1 cellular context compared by ENCODE assay signal in the genomic region with DNA sequence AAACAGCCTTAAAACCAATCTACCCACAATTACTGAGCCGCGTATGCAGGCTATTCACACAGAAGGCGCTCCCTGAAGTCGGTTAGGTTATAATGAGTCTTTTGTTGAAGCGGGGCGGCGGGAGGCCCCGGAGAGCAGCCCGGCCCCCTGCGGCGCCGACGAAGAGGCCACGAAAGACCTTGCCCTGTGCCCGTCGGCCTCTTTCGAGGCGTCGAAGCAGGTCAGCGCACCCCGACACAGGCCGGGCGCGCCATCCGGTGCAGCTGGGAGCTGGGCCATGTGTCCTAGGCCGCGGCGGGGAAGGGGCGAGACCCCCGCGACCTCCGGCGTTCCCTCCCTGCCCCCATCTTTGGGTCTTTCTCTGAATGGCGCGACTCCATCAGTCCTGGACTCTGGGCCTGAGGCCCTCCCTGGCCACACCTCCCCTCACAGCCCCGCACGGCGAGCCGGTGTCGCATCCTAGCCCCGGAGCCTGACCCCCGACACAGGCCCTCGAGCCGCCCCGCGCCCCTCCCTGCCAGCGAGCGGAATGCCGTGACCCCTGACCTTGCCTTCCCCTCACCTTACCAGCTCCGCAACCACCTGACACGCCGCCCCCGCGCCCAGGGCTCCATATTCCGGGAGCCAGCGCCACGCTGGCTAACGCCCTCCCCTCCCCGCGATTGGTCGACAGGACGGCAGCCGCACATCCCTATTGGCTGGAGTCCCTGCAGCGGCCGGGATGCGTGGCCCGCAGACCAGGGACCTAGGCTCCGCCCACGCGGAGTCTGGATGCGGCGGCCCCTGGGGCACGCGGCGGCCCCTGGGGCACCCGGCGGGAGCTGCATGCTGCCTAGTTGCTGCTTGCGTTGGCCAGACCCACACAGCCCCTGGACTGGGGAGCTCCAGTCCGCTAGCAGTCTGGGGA.
TF ChIP-seq lines count a peak whose summit lies in the region.

SLC11A2 (minus strand) TSS at position 637 of the 907 bp plus-strand sequence. CDS start 15,656 bp downstream, outside the sequence.

TF ChIP-seq in HepG2, 621 proteins besides CTCF, POLR2A, EP300 and RAD21 (continued from another document and continues in another):
- TF ChIP-seq ZHX2 (IDR thresholded peaks at IDR 0.05; ENCODE audit: low read depth) (peak; percentile 40; the same call in 1 of the 2 replicates), ZHX2 (CRISPR knock-in tag; IDR thresholded peaks at IDR 0.05; ENCODE audit: borderline replicate concordance) (peak; percentile 55; the same call in 1 of the 2 replicates), NR2F6 (IDR thresholded peaks at IDR 0.05) (peak; percentile 82), NR2F6 (CRISPR knock-in tag; IDR thresholded peaks at IDR 0.05) (peak; percentile 97), MAZ (IDR thresholded peaks at IDR 0.05; ENCODE audit: borderline replicate concordance, low read depth, low read length) (0 out of 2 replicates have a peak, but pooled peaks have one; percentile 21), MAZ (CRISPR knock-in tag; IDR thresholded peaks at IDR 0.05; ENCODE audit: low read depth) (peak; percentile 92), SMAD3 (CRISPR knock-in tag; IDR thresholded peaks at IDR 0.05) (0 out of 2 replicates have a peak, but pooled peaks have one; percentile 60), ZNF687 (CRISPR knock-in tag; IDR thresholded peaks at IDR 0.05) (peak; percentile 99), REL (CRISPR knock-in tag; conservative IDR thresholded peaks at IDR 0.05) (peak; percentile 91; the same call in 1 of the 2 replicates), FOXO1 (CRISPR knock-in tag; IDR thresholded peaks at IDR 0.05) (peak; percentile 6; the same call in 1 of the 2 replicates), HMGA1 (CRISPR knock-in tag; conservative IDR thresholded peaks at IDR 0.05) (no peak), ETS1 (CRISPR knock-in tag; IDR thresholded peaks at IDR 0.05) (peak; percentile 35; the same call in 1 of the 2 replicates), BORCS8-MEF2B (CRISPR knock-in tag; IDR thresholded peaks at IDR 0.05) (peak; percentile 80), FOSL2 (CRISPR knock-in tag; IDR thresholded peaks at IDR 0.05) (no peak), TAF1 (CRISPR knock-in tag; IDR thresholded peaks at IDR 0.05) (peak; percentile 87), RFX1 (IDR thresholded peaks at IDR 0.05) (no peak), AGO1 (IDR thresholded peaks at IDR 0.05; ENCODE audit: low read depth, low read length, poor library complexity, severe bottlenecking) (peak; percentile 51), ZNF335 (CRISPR knock-in tag; IDR thresholded peaks at IDR 0.05) (0 out of 2 replicates have a peak, but pooled peaks have one; percentile 9), KAT7 (CRISPR knock-in tag; IDR thresholded peaks at IDR 0.05; ENCODE audit: borderline replicate concordance) (peak; percentile 70; the same call in 1 of the 2 replicates), TMF1 (CRISPR knock-in tag; IDR thresholded peaks at IDR 0.05; ENCODE audit: low read depth) (peak; percentile 82), NFAT5 (CRISPR knock-in tag; IDR thresholded peaks at IDR 0.05) (0 out of 2 replicates have a peak, but pooled peaks have one; percentile 46), ZNF557 (CRISPR knock-in tag; IDR thresholded peaks at IDR 0.05) (no peak), PHF8 (CRISPR knock-in tag; IDR thresholded peaks at IDR 0.05) (peak; percentile 89), TBP (CRISPR knock-in tag; IDR thresholded peaks at IDR 0.05) (no peak), ZFX (CRISPR knock-in tag; IDR thresholded peaks at IDR 0.05; ENCODE audit: low read depth) (peak; percentile 96), ZNF788 (CRISPR knock-in tag; IDR thresholded peaks at IDR 0.05; ENCODE audit: borderline replicate concordance) (peak; percentile 96)
- TF ChIP-seq, protein P1, sequence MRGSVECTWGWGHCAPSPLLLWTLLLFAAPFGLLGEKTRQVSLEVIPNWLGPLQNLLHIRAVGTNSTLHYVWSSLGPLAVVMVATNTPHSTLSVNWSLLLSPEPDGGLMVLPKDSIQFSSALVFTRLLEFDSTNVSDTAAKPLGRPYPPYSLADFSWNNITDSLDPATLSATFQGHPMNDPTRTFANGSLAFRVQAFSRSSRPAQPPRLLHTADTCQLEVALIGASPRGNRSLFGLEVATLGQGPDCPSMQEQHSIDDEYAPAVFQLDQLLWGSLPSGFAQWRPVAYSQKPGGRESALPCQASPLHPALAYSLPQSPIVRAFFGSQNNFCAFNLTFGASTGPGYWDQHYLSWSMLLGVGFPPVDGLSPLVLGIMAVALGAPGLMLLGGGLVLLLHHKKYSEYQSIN (CRISPR knock-in tag; IDR thresholded peaks at IDR 0.05; ENCODE audit: borderline replicate concordance): peak; percentile 79; the same call in 1 of the 2 replicates
- TF ChIP-seq, protein P2, sequence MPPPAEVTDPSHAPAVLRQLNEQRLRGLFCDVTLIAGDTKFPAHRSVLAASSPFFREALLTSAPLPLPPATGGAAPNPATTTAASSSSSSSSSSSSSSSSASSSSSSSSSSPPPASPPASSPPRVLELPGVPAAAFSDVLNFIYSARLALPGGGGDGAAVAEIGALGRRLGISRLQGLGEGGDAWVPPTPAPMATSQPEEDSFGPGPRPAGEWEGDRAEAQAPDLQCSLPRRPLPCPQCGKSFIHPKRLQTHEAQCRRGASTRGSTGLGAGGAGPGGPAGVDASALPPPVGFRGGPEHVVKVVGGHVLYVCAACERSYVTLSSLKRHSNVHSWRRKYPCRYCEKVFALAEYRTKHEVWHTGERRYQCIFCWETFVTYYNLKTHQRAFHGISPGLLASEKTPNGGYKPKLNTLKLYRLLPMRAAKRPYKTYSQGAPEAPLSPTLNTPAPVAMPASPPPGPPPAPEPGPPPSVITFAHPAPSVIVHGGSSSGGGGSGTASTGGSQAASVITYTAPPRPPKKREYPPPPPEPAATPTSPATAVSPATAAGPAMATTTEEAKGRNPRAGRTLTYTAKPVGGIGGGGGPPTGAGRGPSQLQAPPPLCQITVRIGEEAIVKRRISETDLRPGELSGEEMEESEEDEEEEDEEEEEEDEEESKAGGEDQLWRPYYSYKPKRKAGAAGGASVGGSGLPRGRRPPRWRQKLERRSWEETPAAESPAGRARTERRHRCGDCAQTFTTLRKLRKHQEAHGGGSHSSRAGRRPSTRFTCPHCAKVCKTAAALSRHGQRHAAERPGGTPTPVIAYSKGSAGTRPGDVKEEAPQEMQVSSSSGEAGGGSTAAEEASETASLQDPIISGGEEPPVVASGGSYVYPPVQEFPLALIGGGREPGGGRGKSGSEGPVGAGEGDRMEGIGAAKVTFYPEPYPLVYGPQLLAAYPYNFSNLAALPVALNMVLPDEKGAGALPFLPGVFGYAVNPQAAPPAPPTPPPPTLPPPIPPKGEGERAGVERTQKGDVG (CRISPR knock-in tag; IDR thresholded peaks at IDR 0.05; ENCODE audit: borderline replicate concordance): peak; percentile 80; the same call in 1 of the 2 replicates
